In the genomic region with DNA sequence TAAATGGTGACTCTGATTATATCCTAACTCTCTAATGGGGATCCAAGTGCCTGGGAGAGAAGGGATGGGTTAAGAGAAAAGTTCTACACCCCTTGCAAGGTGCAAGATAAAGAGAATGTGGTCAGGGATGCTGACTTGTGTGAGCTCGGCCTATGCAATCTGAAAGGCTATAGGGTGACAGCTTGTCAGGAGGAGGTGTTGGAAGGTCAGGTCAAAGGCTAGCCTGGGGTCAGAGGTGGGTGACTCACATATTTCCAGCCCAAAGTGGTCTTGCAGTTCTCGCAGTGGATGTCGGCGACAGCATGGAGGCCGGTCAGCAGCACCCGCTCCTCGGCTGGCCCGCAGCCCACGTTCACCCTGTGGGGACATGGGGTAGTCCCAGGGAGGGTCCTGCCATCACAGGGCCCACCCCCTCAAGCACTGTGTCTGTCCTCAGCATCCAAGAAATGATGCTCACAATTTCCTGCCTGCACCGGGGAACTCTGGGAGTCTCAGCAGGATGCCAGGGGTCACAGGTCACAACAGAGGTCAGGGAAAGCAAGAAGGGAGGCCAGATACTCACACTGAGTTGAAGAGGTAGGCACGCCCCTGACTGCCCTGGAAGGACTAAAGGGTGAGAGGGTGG, we compare ENCODE assay signal across 10 cellular contexts. TPM values are rescaled to one million over a fixed set of nuclear protein-coding genes. Genes with fewer than 3 reads are reported as not detected.
DNase-seq lines count a peak whose midpoint lies in the region; ATAC-seq and TF ChIP-seq lines count a peak whose summit lies in the region.
"Had no signal": no experiment of that assay in that cellular context is flagged by ENCODE, and none has a peak within 500 bp of the region (broad histone marks: within the 10 kb centered on the region; RNA-seq: fewer than 3 reads in every experiment).

No MANE protein-coding gene starts in this region.

- H3K27me3 ChIP-seq in SK-N-SH (ENCODE audit: insufficient read depth), result no peaks in the 10 kb centered on the region
- no peaks in the 10 kb centered on the region for H3K27me3 ChIP-seq in body of pancreas
- no peaks in the 10 kb centered on the region for H3K27me3 ChIP-seq in lung (ENCODE audit: control insufficient read depth, insufficient read depth)
- H3K27me3 ChIP-seq in suprapubic skin, result no peaks in the 10 kb centered on the region

- TF ChIP-seq POLR2A in body of pancreas (IDR thresholded peaks at IDR 0.05), result no peak
- no peak for TF ChIP-seq POLR2A in suprapubic skin (IDR thresholded peaks at IDR 0.05)

- POLR2A ChIA-PET in SK-N-SH (lab: Yijun Ruan, JAX), result interaction anchor here (1.3 to 6.9 kb wide), 2 partner anchors 20 to 30 kb away, joined by 3 to 57 read pairs; partner anchors contain the start of gene ALDOA

- no peaks in the 10 kb centered on the region for H3K9me3 ChIP-seq in SK-N-SH
- H3K9me3 ChIP-seq in body of pancreas, result no peaks in the 10 kb centered on the region
- H3K9me3 ChIP-seq in lung (ENCODE audit: control insufficient read depth in 2 of 2, insufficient read depth in 1 of 2, low read length in 1 of 2), result peaks cover 0 to 7% of the 10 kb centered on the region in 2 donors
- H3K9me3 ChIP-seq in suprapubic skin, result no peaks in the 10 kb centered on the region

- no peak for TF ChIP-seq RAD21 in SK-N-SH (IDR thresholded peaks at IDR 0.05; ENCODE audit: low read length)

- no peak for TF ChIP-seq CTCF in SK-N-SH (IDR thresholded peaks at IDR 0.05)
- no peak for TF ChIP-seq CTCF in body of pancreas (IDR thresholded peaks at IDR 0.05)
- no peak for TF ChIP-seq CTCF in lung (IDR thresholded peaks at IDR 0.05; ENCODE audit: control extremely low read depth, extremely low read depth)
- TF ChIP-seq CTCF in suprapubic skin (IDR thresholded peaks at IDR 0.05), result no peak

- H3K79me2 ChIP-seq in SK-N-SH (ENCODE audit: insufficient read depth), result peaks cover 4% of the 10 kb centered on the region; the same call in 1 of the 2 replicates

- H3K9ac ChIP-seq in SK-N-SH, result no peak overlapping the region

- intact Hi-C loops in body of pancreas (cut with DNase I), result no loop called here

- H4K20me1 ChIP-seq in SK-N-SH (ENCODE audit: insufficient read depth), result no peaks in the 10 kb centered on the region

- CTCF ChIA-PET in SK-N-SH (lab: Yijun Ruan, JAX), result interaction anchor here (1.5 to 5.5 kb wide), 5 partner anchors 17 to 90 kb away, joined by 4 to 68 read pairs (median 33); partner anchors contain the start of genes ALDOA, CORO1A and GDPD3

- WGBS in SK-N-SH (ENCODE audit: low lambda C conversion rate), result 82% methylated on average over 5 of the region's 11 CpGs
- WGBS in body of pancreas, 2 donors, result 57 to 73% methylated on average over 5 to 11 of the region's 11 CpGs
- 78 to 79% methylated on average over 11 of the region's 11 CpGs for WGBS in lung, 2 donors
- 76% methylated on average over 9 of the region's 11 CpGs for WGBS in suprapubic skin

- H3K36me3 ChIP-seq in SK-N-SH (replicated peaks in 1 of 2; ENCODE audit: control insufficient read depth in 1 of 2, insufficient read depth in 2 of 2, low read length in 1 of 2), result no peaks in the 10 kb centered on the region
- H3K36me3 ChIP-seq in body of pancreas (replicated peaks in 1 of 2; ENCODE audit: insufficient read depth in 1 of 2, low read depth in 2 of 2), result peaks cover 0 to 2% of the 10 kb centered on the region in 2 donors
- peaks cover 0 to 9% of the 10 kb centered on the region in 2 donors for H3K36me3 ChIP-seq in lung (ENCODE audit: control insufficient read depth in 2 of 2, insufficient read depth in 2 of 2, low read length in 2 of 2)
- peaks cover 12% of the 10 kb centered on the region for H3K36me3 ChIP-seq in suprapubic skin

- peaks cover 17% of the 10 kb centered on the region for H3F3A ChIP-seq in SK-N-SH (replicated peaks; ENCODE audit: insufficient read depth)

- no peak overlapping the region for H2AFZ ChIP-seq in SK-N-SH (ENCODE audit: low read depth)

- DNase-seq in SK-N-SH, result no peak
- no peak for DNase-seq in body of pancreas
- no peak for DNase-seq in lung (ENCODE audit: low spot score)
- no peak for DNase-seq in suprapubic skin (ENCODE audit: low spot score in 2 of 2)
- DNase-seq in cerebellum (ENCODE audit: low spot score), result no peak
- DNase-seq in NCI-H2029 (lab: John Stamatoyannopoulos, UW), result no peak
- DNase-seq: activated effector memory CD4-positive, alpha-beta T cell treated with Interleukin-2 at 50 U/mL for 16 hours had no signal

- no peak overlapping the region for H3K4me3 ChIP-seq in SK-N-SH (ENCODE audit: low read depth in 2 of 2, low read length in 1 of 2)
- peak overlapping the region; percentile 53 to 73 for H3K4me3 ChIP-seq in body of pancreas
- peak overlapping the region; percentile 81 for H3K4me3 ChIP-seq in lung
- peak overlapping the region; percentile 85 for H3K4me3 ChIP-seq in suprapubic skin

- ATAC-seq in SK-N-SH treated with all-trans-retinoic acid at 6 μM for 48 hours (no peak), body of pancreas (no peak), lung (ENCODE audit: insufficient read depth, low FRiP score) (no peak), GM21515 (IDR thresholded peaks at IDR 0.05; ENCODE audit: unreplicated experiment) (no peak)

- H3K27ac ChIP-seq in SK-N-SH (ENCODE audit: low read depth in 2 of 2, low read length in 1 of 2) (peak overlapping the region in 1 of 2 experiments; percentile 75; a peak in 1 of 4 replicates), body of pancreas (peak overlapping the region; percentile 90 to 98 (median 92)), lung (ENCODE audit: low read depth in 1 of 2, low read length in 1 of 2) (peak overlapping the region; percentile 86 to 95), suprapubic skin (peak overlapping the region; percentile 98)

- H3K9me2 ChIP-seq in SK-N-SH, result no peaks in the 10 kb centered on the region

- TF ChIP-seq EP300 in SK-N-SH (IDR thresholded peaks at IDR 0.05; ENCODE audit: borderline replicate concordance in 1 of 2, low read depth in 1 of 2, low read length in 1 of 2), result no peak
- TF ChIP-seq EP300 in suprapubic skin (IDR thresholded peaks at IDR 0.05), result no peak

- peaks cover 5 to 34% of the 10 kb centered on the region in 2 experiments; a peak in 2 of 4 replicates for H3K4me1 ChIP-seq in SK-N-SH (ENCODE audit: control insufficient read depth in 1 of 2, insufficient read depth in 2 of 2, low read depth in 1 of 2, low read length in 1 of 2)
- H3K4me1 ChIP-seq in body of pancreas, result peaks cover 46% of the 10 kb centered on the region
- peaks cover 4 to 14% of the 10 kb centered on the region in 2 donors for H3K4me1 ChIP-seq in lung (ENCODE audit: control insufficient read depth in 2 of 2, insufficient read depth in 2 of 2, low read length in 2 of 2)
- peaks cover 55% of the 10 kb centered on the region for H3K4me1 ChIP-seq in suprapubic skin

- peak overlapping the region; percentile 94; the same call in 1 of the 2 replicates for H3K4me2 ChIP-seq in SK-N-SH

TF ChIP-seq in SK-N-SH, 30 proteins besides CTCF, POLR2A, EP300 and RAD21 (continues in another document):
- TF ChIP-seq POLR2AphosphoS5 (IDR thresholded peaks at IDR 0.05; ENCODE audit: low read depth, low read length), result no peak

TF ChIP-seq in SK-N-SH treated with all-trans-retinoic acid at 6 μM for 48 hours, 23 proteins besides CTCF, POLR2A, EP300 and RAD21 (continues in another document):
- TF ChIP-seq ZC3H10 (CRISPR knock-in tag; IDR thresholded peaks at IDR 0.05), result no peak
- TF ChIP-seq, protein P1, sequence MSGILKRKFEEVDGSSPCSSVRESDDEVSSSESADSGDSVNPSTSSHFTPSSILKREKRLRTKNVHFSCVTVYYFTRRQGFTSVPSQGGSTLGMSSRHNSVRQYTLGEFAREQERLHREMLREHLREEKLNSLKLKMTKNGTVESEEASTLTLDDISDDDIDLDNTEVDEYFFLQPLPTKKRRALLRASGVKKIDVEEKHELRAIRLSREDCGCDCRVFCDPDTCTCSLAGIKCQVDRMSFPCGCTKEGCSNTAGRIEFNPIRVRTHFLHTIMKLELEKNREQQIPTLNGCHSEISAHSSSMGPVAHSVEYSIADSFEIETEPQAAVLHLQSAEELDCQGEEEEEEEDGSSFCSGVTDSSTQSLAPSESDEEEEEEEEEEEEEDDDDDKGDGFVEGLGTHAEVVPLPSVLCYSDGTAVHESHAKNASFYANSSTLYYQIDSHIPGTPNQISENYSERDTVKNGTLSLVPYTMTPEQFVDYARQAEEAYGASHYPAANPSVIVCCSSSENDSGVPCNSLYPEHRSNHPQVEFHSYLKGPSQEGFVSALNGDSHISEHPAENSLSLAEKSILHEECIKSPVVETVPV (CRISPR knock-in tag; IDR thresholded peaks at IDR 0.05), result no peak
- TF ChIP-seq CSDC2 (CRISPR knock-in tag; IDR thresholded peaks at IDR 0.05), result no peak

RNA-seq across cellular contexts. Expression of gene YPEL3, which starts 1.4 kb away (rescaled TPM):
- polyA plus RNA-seq in SK-N-SH (2012; rRNA removed) (24.5 and 36.6 TPM in 2 replicates), lung (100 to 1,000 TPM; 118 to 208 TPM)
- polyA plus RNA-seq in SK-N-SH (2012; cell fraction: cytosol; rRNA removed), result 18.7 and 27.1 TPM in 2 replicates
- 65.2 and 90.5 TPM in 2 replicates for polyA plus RNA-seq in SK-N-SH (2012; cell fraction: nucleus; rRNA removed)
- total RNA-seq in body of pancreas (10 to 100 TPM; 28.3 to 84.8 TPM), lung (10 to 100 TPM; 56.2 to 69.0 TPM), suprapubic skin (100 to 1,000 TPM; 138 to 197 (median 195) TPM), cerebellum (19.3 TPM)

RNA-seq across cellular contexts. Expression of gene TBX6, which starts 2.9 kb away (rescaled TPM):
- polyA plus RNA-seq in SK-N-SH (2012; rRNA removed) (0.16 and 0.18 TPM in 2 replicates), lung (1 to 10 TPM; 1.1 to 1.6 TPM)
- 0.05 and 0.08 TPM in 2 replicates for polyA plus RNA-seq in SK-N-SH (2012; cell fraction: cytosol; rRNA removed)
- 0.46 and 0.88 TPM in 2 replicates for polyA plus RNA-seq in SK-N-SH (2012; cell fraction: nucleus; rRNA removed)
- total RNA-seq in body of pancreas (1 to 10 TPM; 1.8 to 2.6 TPM), lung (1 to 10 TPM in 1 of 2 donors, under 1 TPM in 1; 0.60 to 1.7 TPM), suprapubic skin (1 to 10 TPM; 2.7 to 7.6 (median 4.7) TPM), cerebellum (0.45 TPM)
- total RNA-seq: A172 had no signal

RNA-seq across cellular contexts. Expression of gene GDPD3, which starts 18.7 kb away (rescaled TPM):
- polyA plus RNA-seq in SK-N-SH (2012; rRNA removed) (1.5 and 2.3 TPM in 2 replicates), lung (1 to 10 TPM; 4.1 to 6.0 TPM)
- 0.54 and 0.60 TPM in 2 replicates for polyA plus RNA-seq in SK-N-SH (2012; cell fraction: cytosol; rRNA removed)
- polyA plus RNA-seq in SK-N-SH (2012; cell fraction: nucleus; rRNA removed), result 19.2 and 22.3 TPM in 2 replicates
- total RNA-seq in body of pancreas (1 to 10 TPM in 1 of 2 donors, not detected in 1; 1.8 TPM), lung (1 to 10 TPM; 5.1 to 5.8 TPM), suprapubic skin (10 to 100 TPM in 3 of 4 donors, 1 to 10 TPM in 1; 8.7 to 40.0 (median 12.5) TPM), cerebellum (1.1 TPM)

RNA-seq across cellular contexts. Expression of gene PPP4C, which starts 18.9 kb away (rescaled TPM):
- 325 and 339 TPM in 2 replicates for polyA plus RNA-seq in SK-N-SH (2012; rRNA removed)
- 180 and 242 TPM in 2 replicates for polyA plus RNA-seq in SK-N-SH (2012; cell fraction: cytosol; rRNA removed)
- 296 and 355 TPM in 2 replicates for polyA plus RNA-seq in SK-N-SH (2012; cell fraction: nucleus; rRNA removed)
- total RNA-seq in body of pancreas, result 10 to 100 TPM; 29.3 to 32.2 TPM
- 10 to 100 TPM; 51.7 to 90.7 TPM for total RNA-seq in lung
- polyA plus RNA-seq in lung, result 100 to 1,000 TPM; 113 to 143 TPM
- total RNA-seq in suprapubic skin, result 10 to 100 TPM; 52.0 to 66.0 (median 61.2) TPM
- 56.4 TPM for total RNA-seq in cerebellum

RNA-seq across cellular contexts. Expression of gene MAPK3, which starts 28.4 kb away (rescaled TPM):
- 65.6 and 67.3 TPM in 2 replicates for polyA plus RNA-seq in SK-N-SH (2012; rRNA removed)
- polyA plus RNA-seq in SK-N-SH (2012; cell fraction: cytosol; rRNA removed), result 43.2 and 51.4 TPM in 2 replicates
- 77.9 and 84.2 TPM in 2 replicates for polyA plus RNA-seq in SK-N-SH (2012; cell fraction: nucleus; rRNA removed)
- total RNA-seq in body of pancreas, result 10 to 100 TPM; 28.8 to 35.3 TPM
- 10 to 100 TPM; 50.3 to 96.7 TPM for total RNA-seq in lung
- polyA plus RNA-seq in lung, result 10 to 100 TPM; 65.7 to 83.8 TPM
- total RNA-seq in suprapubic skin, result 10 to 100 TPM; 34.1 to 62.4 (median 60.1) TPM
- 16.4 TPM for total RNA-seq in cerebellum

Comparison
In these comparisons a context has a peak if more than half of its experiments do, and no peak if none do; other contexts are left out.
1. H3K4me3 ChIP-seq: peak in body of pancreas (2 of 2), lung (single experiment) and suprapubic skin (single experiment); none in SK-N-SH (0 of 2).